ENCODE assay signal across 1 cellular context in genomic region chr4:173052439-173052838, GRCh38.
TF ChIP-seq lines count a peak whose summit lies in the region.

No MANE protein-coding gene starts in this region.

TF ChIP-seq in GM23338, 12 proteins besides CTCF, POLR2A, EP300 and RAD21 (continued from another document):
- TF ChIP-seq REST (IDR thresholded peaks at IDR 0.05; ENCODE audit: unreplicated experiment) (no peak), NANOG (IDR thresholded peaks at IDR 0.05; ENCODE audit: borderline replicate concordance) (no peak), EZH2 (IDR thresholded peaks at IDR 0.05; ENCODE audit: low read depth, unreplicated experiment) (no peak), ETS1 (IDR thresholded peaks at IDR 0.05) (no peak), ZNF462 (CRISPR knock-in tag; IDR thresholded peaks at IDR 0.05) (no peak)
